10 cellular contexts compared by ENCODE assay signal in the genomic region with DNA sequence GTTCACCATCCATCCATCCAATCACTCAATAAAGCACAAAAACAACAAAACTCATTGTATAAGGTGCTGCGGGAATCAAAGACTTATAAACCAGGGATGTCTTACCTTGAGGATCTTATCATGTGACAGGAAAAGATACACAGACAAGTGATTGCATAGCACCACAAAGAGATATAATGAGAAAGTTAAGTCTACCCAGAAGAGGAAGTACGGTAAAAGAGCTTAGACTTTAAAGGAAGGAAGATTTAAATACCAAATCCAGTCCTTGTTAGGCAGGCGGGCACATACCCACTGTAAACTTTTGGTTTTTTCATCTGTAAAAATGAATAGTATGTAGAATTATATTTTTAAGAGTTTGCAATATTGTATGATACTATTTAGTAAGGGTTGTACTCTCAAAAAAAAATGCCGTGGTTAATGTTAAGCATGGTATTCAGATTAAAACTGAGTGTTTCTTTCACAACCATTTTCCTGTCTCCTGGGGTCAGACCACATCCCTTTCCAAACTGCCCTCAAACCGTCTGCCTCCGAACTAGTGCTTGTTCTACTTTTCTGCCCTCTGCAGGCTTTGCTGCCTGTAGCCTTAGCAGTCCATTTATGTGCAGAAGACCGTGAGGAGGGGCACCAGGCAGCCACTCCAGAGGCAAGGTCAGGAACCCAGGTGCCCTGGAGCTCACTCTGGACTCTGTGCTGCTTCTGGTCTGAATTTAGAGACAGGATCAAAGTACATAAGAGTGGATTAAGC.
DNase-seq lines count a peak whose midpoint lies in the region; ATAC-seq and TF ChIP-seq lines count a peak whose summit lies in the region.
"Had no signal": no experiment of that assay in that cellular context is flagged by ENCODE, and none has a peak within 500 bp of the region (broad histone marks: within the 10 kb centered on the region; RNA-seq: fewer than 3 reads in every experiment).

No MANE protein-coding gene starts in this region.

- peak; percentile 45 for DNase-seq in KBM-7
- DNase-seq in activated CD4-positive, alpha-beta memory T cell treated with anti-CD3 and anti-CD28 coated beads for 36 hours = peak; percentile 36
- DNase-seq in naive thymus-derived CD4-positive, alpha-beta T cell = peak in 6 of 9 donors; percentile 19 to 41 (median 28)
- DNase-seq in GM20000 (ENCODE audit: low spot score) = no peak
- DNase-seq in osteocyte (ENCODE audit: extremely low spot score, unreplicated experiment) = no peak
- DNase-seq in PC-3 = no peak
- DNase-seq: NCI-H2081 treated with DMSO at 0.1 percent for 48 hours, SJCRH30 had no signal

- H3K4me1 ChIP-seq in naive thymus-derived CD4-positive, alpha-beta T cell (ENCODE audit: control insufficient read depth in 2 of 2, insufficient read depth in 2 of 2, low read length in 2 of 2) = peaks cover 0 to 13% of the 10 kb centered on the region in 2 donors
- H3K4me1 ChIP-seq in PC-3 (ENCODE audit: insufficient read depth, low read length) = no peaks in the 10 kb centered on the region
- H3K4me1 ChIP-seq: SJCRH30 had no signal

- CTCF ChIA-PET in activated CD4-positive, alpha-beta memory T cell treated with anti-CD3 and anti-CD28 coated beads for 36 hours (lab: Charles Lee) = no interaction called here
- CTCF ChIA-PET in naive thymus-derived CD4-positive, alpha-beta T cell (lab: Charles Lee) = no interaction called here
- CTCF ChIA-PET in PC-3 (lab: Charles Lee) = no interaction called here

- H3K36me3 Mint-ChIP-seq in activated CD4-positive, alpha-beta memory T cell treated with anti-CD3 and anti-CD28 coated beads for 36 hours = no peaks in the 10 kb centered on the region
- H3K36me3 Mint-ChIP-seq in naive thymus-derived CD4-positive, alpha-beta T cell = peaks cover 0 to 13% (median 0%) of the 10 kb centered on the region in 5 donors
- H3K36me3 Mint-ChIP-seq in osteocyte (ENCODE audit: unreplicated experiment) = no peaks in the 10 kb centered on the region

- H3K4me2 ChIP-seq in PC-3 (ENCODE audit: low read length) = no peak overlapping the region

- no peaks in the 10 kb centered on the region for H3F3A ChIP-seq in PC-3 (ENCODE audit: low read length, unreplicated experiment)

- no peaks in the 10 kb centered on the region for H3K9me2 ChIP-seq in PC-3 (replicated peaks; ENCODE audit: low read length)

- H3K27ac ChIP-seq in naive thymus-derived CD4-positive, alpha-beta T cell (ENCODE audit: low read depth, low read length) = peak overlapping the region; percentile 10
- no peak overlapping the region for H3K27ac ChIP-seq in PC-3 (ENCODE audit: low read length)
- H3K27ac ChIP-seq: SJCRH30 had no signal

- H4K20me1 ChIP-seq in PC-3 (ENCODE audit: low read length) = no peaks in the 10 kb centered on the region

- no peak overlapping the region for H2AFZ ChIP-seq in PC-3 (ENCODE audit: low read length)

- BruUV-seq in PC-3 (replicated peaks; lab: Mats Ljungman, UMichigan) = no TSS peak

- TF ChIP-seq CTCF in GM20000 (IDR thresholded peaks at IDR 0.05; ENCODE audit: extremely low read depth, missing control alignments) (no peak), osteocyte (IDR thresholded peaks at IDR 0.05) (no peak), PC-3 (conservative IDR thresholded peaks at IDR 0.05; ENCODE audit: low read depth, low read length) (no peak)

- peaks cover 8% of the 10 kb centered on the region for H3K4me1 Mint-ChIP-seq in activated CD4-positive, alpha-beta memory T cell treated with anti-CD3 and anti-CD28 coated beads for 36 hours (ENCODE audit: low read depth)
- peaks cover 12 to 31% (median 26%) of the 10 kb centered on the region in 7 donors for H3K4me1 Mint-ChIP-seq in naive thymus-derived CD4-positive, alpha-beta T cell
- no peaks in the 10 kb centered on the region for H3K4me1 Mint-ChIP-seq in osteocyte (ENCODE audit: unreplicated experiment)

- no peak overlapping the region for H3K27ac Mint-ChIP-seq in activated CD4-positive, alpha-beta memory T cell treated with anti-CD3 and anti-CD28 coated beads for 36 hours
- peak overlapping the region; percentile 68 to 94 (median 86) for H3K27ac Mint-ChIP-seq in naive thymus-derived CD4-positive, alpha-beta T cell
- no peak overlapping the region for H3K27ac Mint-ChIP-seq in osteocyte (ENCODE audit: unreplicated experiment)

- H3K4me3 Mint-ChIP-seq in activated CD4-positive, alpha-beta memory T cell treated with anti-CD3 and anti-CD28 coated beads for 36 hours = no peak overlapping the region
- peak overlapping the region; percentile 52 to 82 (median 74) for H3K4me3 Mint-ChIP-seq in naive thymus-derived CD4-positive, alpha-beta T cell
- no peak overlapping the region for H3K4me3 Mint-ChIP-seq in osteocyte (ENCODE audit: unreplicated experiment)

- POLR2A ChIA-PET in activated CD4-positive, alpha-beta memory T cell treated with anti-CD3 and anti-CD28 coated beads for 36 hours (lab: Charles Lee) = no interaction called here
- POLR2A ChIA-PET in naive thymus-derived CD4-positive, alpha-beta T cell (lab: Charles Lee) = no interaction called here
- POLR2A ChIA-PET in PC-3 (lab: Charles Lee; ENCODE audit: unreplicated experiment) = no interaction called here

- no peak overlapping the region for H3K9ac ChIP-seq in PC-3 (ENCODE audit: low read length)

- intact Hi-C loops in activated CD4-positive, alpha-beta memory T cell treated with anti-CD3 and anti-CD28 coated beads for 36 hours (cut with micrococcal nuclease) = no loop called here
- intact Hi-C loops in naive thymus-derived CD4-positive, alpha-beta T cell (cut with micrococcal nuclease) = no loop called here
- intact Hi-C loops in PC-3 (cut with micrococcal nuclease) = no loop called here

- no peak overlapping the region for H3K4me3 ChIP-seq in naive thymus-derived CD4-positive, alpha-beta T cell (ENCODE audit: low read length)
- H3K4me3 ChIP-seq in PC-3 (ENCODE audit: low read length) = no peak overlapping the region
- H3K4me3 ChIP-seq: SJCRH30 had no signal

- no peaks in the 10 kb centered on the region for H3K9me3 Mint-ChIP-seq in activated CD4-positive, alpha-beta memory T cell treated with anti-CD3 and anti-CD28 coated beads for 36 hours
- peaks cover 0 to 13% (median 3%) of the 10 kb centered on the region in 11 donors for H3K9me3 Mint-ChIP-seq in naive thymus-derived CD4-positive, alpha-beta T cell
- H3K9me3 Mint-ChIP-seq in osteocyte (ENCODE audit: unreplicated experiment) = no peaks in the 10 kb centered on the region

- H3K79me2 ChIP-seq in PC-3 (ENCODE audit: low read length) = no peaks in the 10 kb centered on the region

- no peaks in the 10 kb centered on the region for H3K36me3 ChIP-seq in naive thymus-derived CD4-positive, alpha-beta T cell (ENCODE audit: control insufficient read depth in 2 of 3, insufficient read depth in 3 of 3, low read length in 3 of 3)
- no peaks in the 10 kb centered on the region for H3K36me3 ChIP-seq in PC-3 (ENCODE audit: low read depth, low read length)
- H3K36me3 ChIP-seq: SJCRH30 had no signal

- in situ Hi-C loops in KBM-7 (cut with MboI; ENCODE audit: low pct_unique_long_range_greater_than_20kb, low sequenced_read_pairs) = no loop called here

- no peaks in the 10 kb centered on the region for H3K27me3 Mint-ChIP-seq in activated CD4-positive, alpha-beta memory T cell treated with anti-CD3 and anti-CD28 coated beads for 36 hours
- H3K27me3 Mint-ChIP-seq in naive thymus-derived CD4-positive, alpha-beta T cell = no peaks in the 10 kb centered on the region
- peaks cover 9% of the 10 kb centered on the region for H3K27me3 Mint-ChIP-seq in osteocyte (ENCODE audit: unreplicated experiment)

- H3K27me3 ChIP-seq in naive thymus-derived CD4-positive, alpha-beta T cell (ENCODE audit: control insufficient read depth in 2 of 2, insufficient read depth in 2 of 2, low read length in 2 of 2) = no peaks in the 10 kb centered on the region
- H3K27me3 ChIP-seq in PC-3 (ENCODE audit: low read length) = peaks cover 76% of the 10 kb centered on the region
- H3K27me3 ChIP-seq: SJCRH30 had no signal

- ATAC-seq in GM19397 (IDR thresholded peaks at IDR 0.05; ENCODE audit: unreplicated experiment) (peak; percentile 74), GM18517 (IDR thresholded peaks at IDR 0.05; ENCODE audit: unreplicated experiment) (no peak), PC-3 (no peak)
- peak; percentile 56 for ATAC-seq in naive thymus-derived CD4-positive, alpha-beta T cell

- no peaks in the 10 kb centered on the region for H3K9me3 ChIP-seq in naive thymus-derived CD4-positive, alpha-beta T cell (ENCODE audit: control insufficient read depth in 2 of 3, low read length in 3 of 3)
- H3K9me3 ChIP-seq in PC-3 (ENCODE audit: low read length) = no peaks in the 10 kb centered on the region
- H3K9me3 ChIP-seq: SJCRH30 had no signal

Comparison
In these comparisons a context has a peak if more than half of its experiments do, and no peak if none do; other contexts are left out.
1. ATAC-seq: peak in GM19397 (single experiment) and naive thymus-derived CD4-positive, alpha-beta T cell (single experiment); none in GM18517 (single experiment) and PC-3 (single experiment).
2. DNase-seq: peak in KBM-7 (single experiment), activated CD4-positive, alpha-beta memory T cell treated with anti-CD3 and anti-CD28 coated beads for 36 hours (single experiment) and naive thymus-derived CD4-positive, alpha-beta T cell (6 of 9); none in GM20000 (single experiment), osteocyte (single experiment) and PC-3 (single experiment).
3. H3K27ac Mint-ChIP-seq: peak in naive thymus-derived CD4-positive, alpha-beta T cell (9 of 9); none in activated CD4-positive, alpha-beta memory T cell treated with anti-CD3 and anti-CD28 coated beads for 36 hours (single experiment) and osteocyte (single experiment).
4. H3K4me3 Mint-ChIP-seq: peak in naive thymus-derived CD4-positive, alpha-beta T cell (10 of 10); none in activated CD4-positive, alpha-beta memory T cell treated with anti-CD3 and anti-CD28 coated beads for 36 hours (single experiment) and osteocyte (single experiment).